In genomic region chr10:59276928-59277327, GRCh38 we compare ENCODE assay signal across 22 cellular contexts.
"Had no signal": no experiment of that assay in that cellular context is flagged by ENCODE, and none has a peak within 500 bp of the region (broad histone marks: within the 10 kb centered on the region; RNA-seq: fewer than 3 reads in every experiment).

No MANE protein-coding gene starts in this region.

- FAIRE-seq: bronchial epithelial cell, colon, TTC549 had no signal

- DNase-seq: activated B cell treated with CpG ODN at 0.5 μM for 24 hours; activated CD4-positive, alpha-beta T cell treated with anti-CD3 and anti-CD28 coated beads for 1 hour; activated CD4-positive, alpha-beta T cell treated with anti-CD3 and anti-CD28 coated beads, Interleukin-2, amount 10 ng/mL, durations not matched to agents 24 days and 14 days; activated CD4-positive, alpha-beta T cell treated with anti-CD3 and anti-CD28 coated beads, Interleukin-2, amount 50 U/mL, for 48 hours; activated CD8-positive, alpha-beta memory T cell treated with anti-CD3 and anti-CD28 coated beads, Interleukin-2, amount 10 ng/mL, durations not matched to agents 7 days and 5 days; activated effector memory CD4-positive, alpha-beta T cell treated with Interleukin-2 at 50 U/mL for 16 hours; activated naive CD4-positive, alpha-beta T cell; activated T-cell treated with anti-CD3 and anti-CD28 coated beads, Interleukin-2, amount 50 U/mL, for 24 hours; body of pancreas; NCI-H1092; NCI-H1436; NCI-H187 treated with DMSO at 0.1 percent for 48 hours; NCI-H2081 treated with DMSO at 0.1 percent for 48 hours; NCI-H2171 treated with DMSO at 0.1 percent for 48 hours; NCI-H226; NCI-H526; SIG-M5; T-helper 17 cell; T1000 had no signal

- ATAC-seq: activated CD8-positive, alpha-beta memory T cell treated with anti-CD3 and anti-CD28 coated beads, Interleukin-2, amount 10 ng/mL, durations not matched to agents 7 days and 5 days; body of pancreas; T-helper 17 cell had no signal
